In genomic region chr6:46927066-46927465, GRCh38 we compare ENCODE assay signal across 35 cellular contexts. TPM values are rescaled to one million over a fixed set of nuclear protein-coding genes. Genes with fewer than 3 reads are reported as not detected.
DNase-seq lines count a peak whose midpoint lies in the region; ATAC-seq, FAIRE-seq and TF ChIP-seq lines count a peak whose summit lies in the region.
"Had no signal": no experiment of that assay in that cellular context is flagged by ENCODE, and none has a peak within 500 bp of the region (broad histone marks: within the 10 kb centered on the region; RNA-seq: fewer than 3 reads in every experiment).

No MANE protein-coding gene starts in this region.

- no peaks in the 10 kb centered on the region for H3K9me2 ChIP-seq in SK-N-SH

- H3K4me2 ChIP-seq in SK-N-SH: peak overlapping the region; percentile 3; the same call in 1 of the 2 replicates
- H3K4me2 ChIP-seq in astrocyte (ENCODE audit: low read length): peak overlapping the region; percentile 35

- peaks cover 25% of the 10 kb centered on the region for H3K4me1 Mint-ChIP-seq in astrocyte (ENCODE audit: low read depth, unreplicated experiment)
- H3K4me1 Mint-ChIP-seq: activated naive CD8-positive, alpha-beta T cell treated with anti-CD3 and anti-CD28 coated beads for 36 hours; natural killer cell had no signal

- no peaks in the 10 kb centered on the region for H3K27me3 Mint-ChIP-seq in astrocyte (ENCODE audit: low read depth, unreplicated experiment)
- H3K27me3 Mint-ChIP-seq: effector memory CD8-positive, alpha-beta T cell; type B pancreatic cell had no signal

- no peaks in the 10 kb centered on the region for H3K36me3 ChIP-seq in SK-N-SH (replicated peaks in 1 of 2; ENCODE audit: control insufficient read depth in 1 of 2, insufficient read depth in 2 of 2, low read length in 1 of 2)
- no peaks in the 10 kb centered on the region for H3K36me3 ChIP-seq in astrocyte (ENCODE audit: insufficient read depth, low read length)
- no peaks in the 10 kb centered on the region for H3K36me3 ChIP-seq in upper lobe of right lung
- H3K36me3 ChIP-seq in right lobe of liver: no peaks in the 10 kb centered on the region
- H3K36me3 ChIP-seq: heart left ventricle had no signal

- H3K27ac Mint-ChIP-seq in astrocyte (ENCODE audit: unreplicated experiment): peak overlapping the region; percentile 85
- H3K27ac Mint-ChIP-seq: activated naive CD8-positive, alpha-beta T cell treated with anti-CD3 and anti-CD28 coated beads for 36 hours; effector memory CD8-positive, alpha-beta T cell; natural killer cell; stimulated activated naive B cell treated with anti-CD40 and anti-IgM and Interleukin-4, amounts not matched to agents 10 μg/mL and 1 μg/mL and 100 μg/mL, for 72 hours; type B pancreatic cell had no signal

- ATAC-seq in SK-N-SH treated with all-trans-retinoic acid at 6 μM for 48 hours (no peak), upper lobe of right lung (no peak), HG03432 (IDR thresholded peaks at IDR 0.05; ENCODE audit: unreplicated experiment) (no peak), right lobe of liver (no peak)
- ATAC-seq: effector memory CD8-positive, alpha-beta T cell; esophagus mucosa; foreskin keratinocyte; GM12878; HCT116; heart left ventricle; natural killer cell; stimulated activated naive B cell treated with anti-CD40 and anti-IgM and Interleukin-4, amounts not matched to agents 10 μg/mL and 1 μg/mL and 100 μg/mL, for 72 hours had no signal

- TF ChIP-seq EP300 in SK-N-SH (IDR thresholded peaks at IDR 0.05; ENCODE audit: borderline replicate concordance in 1 of 2, low read depth in 1 of 2, low read length in 1 of 2): no peak

- TF ChIP-seq RAD21 in SK-N-SH (IDR thresholded peaks at IDR 0.05; ENCODE audit: low read length): no peak

- no peak overlapping the region; a peak in 1 of 4 replicates for H3K27ac ChIP-seq in SK-N-SH (ENCODE audit: low read depth in 2 of 2, low read length in 1 of 2)
- peak overlapping the region; percentile 64 for H3K27ac ChIP-seq in astrocyte (ENCODE audit: low read depth, low read length)
- peak overlapping the region; percentile 90 for H3K27ac ChIP-seq in upper lobe of right lung
- no peak overlapping the region for H3K27ac ChIP-seq in right lobe of liver
- H3K27ac ChIP-seq: foreskin keratinocyte, psoas muscle had no signal

- H3K27me3 ChIP-seq in SK-N-SH (ENCODE audit: insufficient read depth): no peaks in the 10 kb centered on the region; the same call in 1 of the 2 replicates
- no peaks in the 10 kb centered on the region for H3K27me3 ChIP-seq in astrocyte (ENCODE audit: insufficient read depth, low read length)
- H3K27me3 ChIP-seq in upper lobe of right lung: no peaks in the 10 kb centered on the region
- no peaks in the 10 kb centered on the region for H3K27me3 ChIP-seq in right lobe of liver
- H3K27me3 ChIP-seq: foreskin keratinocyte, heart left ventricle had no signal

- POLR2A ChIA-PET in SK-N-SH (lab: Yijun Ruan, JAX): no interaction called here

- TF ChIP-seq CTCF in SK-N-SH (IDR thresholded peaks at IDR 0.05) (no peak), astrocyte (IDR thresholded peaks at IDR 0.05; ENCODE audit: insufficient read depth, low read depth, low read length) (no peak), upper lobe of right lung (IDR thresholded peaks at IDR 0.05) (no peak), right lobe of liver (IDR thresholded peaks at IDR 0.05) (no peak)

- no peaks in the 10 kb centered on the region for H3K9me3 ChIP-seq in SK-N-SH
- no peaks in the 10 kb centered on the region for H3K9me3 ChIP-seq in astrocyte (ENCODE audit: insufficient read depth, low read depth, low read length)
- H3K9me3 ChIP-seq in upper lobe of right lung: no peaks in the 10 kb centered on the region
- no peaks in the 10 kb centered on the region for H3K9me3 ChIP-seq in right lobe of liver
- H3K9me3 ChIP-seq: heart left ventricle, psoas muscle had no signal

- H3K4me1 ChIP-seq in SK-N-SH (ENCODE audit: control insufficient read depth in 1 of 2, insufficient read depth in 2 of 2, low read depth in 1 of 2, low read length in 1 of 2) (peaks cover 0 to 6% of the 10 kb centered on the region in 2 experiments; a peak in 1 of 4 replicates), astrocyte (ENCODE audit: insufficient read depth, low read length) (peaks cover 14% of the 10 kb centered on the region), upper lobe of right lung (peaks cover 49% of the 10 kb centered on the region), right lobe of liver (no peaks in the 10 kb centered on the region)
- H3K4me1 ChIP-seq: foreskin keratinocyte, psoas muscle had no signal

- H3K4me3 ChIP-seq in SK-N-SH (ENCODE audit: low read depth in 2 of 2, low read length in 1 of 2): no peak overlapping the region
- H3K4me3 ChIP-seq in astrocyte (ENCODE audit: insufficient read depth, low read depth, low read length): no peak overlapping the region
- H3K4me3 ChIP-seq in upper lobe of right lung: no peak overlapping the region
- no peak overlapping the region for H3K4me3 ChIP-seq in right lobe of liver
- H3K4me3 ChIP-seq: GM12878, heart left ventricle, psoas muscle had no signal

- H2AFZ ChIP-seq in SK-N-SH (ENCODE audit: low read depth): 0 out of 2 replicates have a peak overlapping the region, but pooled peaks have one; percentile 32
- H2AFZ ChIP-seq in astrocyte (ENCODE audit: low read depth, low read length): no peak overlapping the region

- CTCF ChIA-PET in SK-N-SH (lab: Yijun Ruan, JAX): interaction anchor here (1.4 kb wide), 1 partner anchor 71 kb away, joined by 4 read pairs; no protein-coding TSS in a partner anchor

- no peak for FAIRE-seq in astrocyte (lab: Jason Lieb, UNC)
- FAIRE-seq: GM12878, kidney had no signal

- intact Hi-C loops in upper lobe of right lung (cut with DNase I) (no loop called here), right lobe of liver (cut with DNase I) (no loop called here)

- H3F3A ChIP-seq in SK-N-SH (replicated peaks; ENCODE audit: insufficient read depth): peaks cover 11% of the 10 kb centered on the region

- H3K4me3 Mint-ChIP-seq in astrocyte (ENCODE audit: unreplicated experiment): no peak overlapping the region
- H3K4me3 Mint-ChIP-seq: activated naive CD8-positive, alpha-beta T cell treated with anti-CD3 and anti-CD28 coated beads for 36 hours; effector memory CD8-positive, alpha-beta T cell; natural killer cell; stimulated activated naive B cell treated with anti-CD40 and anti-IgM and Interleukin-4, amounts not matched to agents 10 μg/mL and 1 μg/mL and 100 μg/mL, for 72 hours; type B pancreatic cell had no signal

- H3K9ac ChIP-seq in SK-N-SH (no peak overlapping the region), astrocyte (ENCODE audit: low read length) (peak overlapping the region; percentile 31)

- peaks cover 2% of the 10 kb centered on the region for H3K36me3 Mint-ChIP-seq in astrocyte (ENCODE audit: low read depth, unreplicated experiment)
- H3K36me3 Mint-ChIP-seq: activated naive CD8-positive, alpha-beta T cell treated with anti-CD3 and anti-CD28 coated beads for 36 hours; natural killer cell; stimulated activated naive B cell treated with anti-CD40 and anti-IgM and Interleukin-4, amounts not matched to agents 10 μg/mL and 1 μg/mL and 100 μg/mL, for 72 hours; type B pancreatic cell had no signal

- no peak for TF ChIP-seq POLR2A in right lobe of liver (IDR thresholded peaks at IDR 0.05)

- H3K79me2 ChIP-seq in SK-N-SH (ENCODE audit: insufficient read depth): no peaks in the 10 kb centered on the region
- H3K79me2 ChIP-seq in astrocyte (ENCODE audit: insufficient read depth, low read length): no peaks in the 10 kb centered on the region

- DNase-seq in SK-N-SH: no peak
- peak; percentile 66 for DNase-seq in astrocyte (ENCODE audit: low read depth)
- DNase-seq in kidney tubule cell (ENCODE audit: low spot score): peak; percentile 39
- DNase-seq in upper lobe of right lung: no peak
- DNase-seq in GOT3 (lab: John Stamatoyannopoulos, UW): no peak
- no peak for DNase-seq in right lobe of liver
- DNase-seq: 8988T; activated CD4-positive, alpha-beta T cell treated with anti-CD3 and anti-CD28 coated beads for 48 hours; activated CD8-positive, alpha-beta memory T cell treated with anti-CD3 and anti-CD28 coated beads for 24 hours; activated naive CD8-positive, alpha-beta T cell treated with anti-CD3 and anti-CD28 coated beads for 36 hours; anterior cingulate cortex; central memory CD4-positive, alpha-beta T cell; effector memory CD8-positive, alpha-beta T cell; foreskin keratinocyte; heart left ventricle; Karpas-422; kidney; natural killer cell; NCI-H1436 treated with DMSO at 0.1 percent for 48 hours; NCI-H2081 treated with DMSO at 0.1 percent for 48 hours; NCI-H2227 treated with DMSO at 0.1 percent for 48 hours; NCI-H526 treated with DMSO at 0.1 percent for 48 hours; nucleus accumbens; psoas muscle; SHP77 treated with DMSO at 0.1 percent for 48 hours; stimulated activated naive B cell treated with anti-CD40 and anti-IgM and Interleukin-4, amounts not matched to agents 10 μg/mL and 1 μg/mL and 100 μg/mL, for 72 hours; SW 1271; T-helper 9 cell had no signal

- H4K20me1 ChIP-seq in SK-N-SH (ENCODE audit: insufficient read depth) (no peaks in the 10 kb centered on the region), astrocyte (ENCODE audit: insufficient read depth, low read length) (no peaks in the 10 kb centered on the region)

- WGBS in SK-N-SH (ENCODE audit: low lambda C conversion rate): 7% methylated on average over 5 of the region's 5 CpGs
- 44% methylated on average over 5 of the region's 5 CpGs for WGBS in right lobe of liver (ENCODE audit: insufficient coverage, low coverage, low lambda C conversion rate, missing lambda C conversion rate)

- H3K9me3 Mint-ChIP-seq in astrocyte (ENCODE audit: unreplicated experiment): peaks cover 4% of the 10 kb centered on the region
- H3K9me3 Mint-ChIP-seq: activated naive CD8-positive, alpha-beta T cell treated with anti-CD3 and anti-CD28 coated beads for 36 hours had no signal

TF ChIP-seq in SK-N-SH, 30 proteins besides CTCF, POLR2A, EP300 and RAD21 (continues in another document):
- TF ChIP-seq RXRA (IDR thresholded peaks at IDR 0.05; ENCODE audit: borderline replicate concordance, low read depth) (no peak), MAX (IDR thresholded peaks at IDR 0.05; ENCODE audit: low read depth) (no peak)

TF ChIP-seq in SK-N-SH treated with all-trans-retinoic acid at 6 μM for 48 hours, 23 proteins besides CTCF, POLR2A, EP300 and RAD21 (continues in another document):
- no peak for TF ChIP-seq ZNF8 (CRISPR knock-in tag; IDR thresholded peaks at IDR 0.05)
- TF ChIP-seq ARNTL (CRISPR knock-in tag; IDR thresholded peaks at IDR 0.05; ENCODE audit: borderline replicate concordance, low read depth): no peak
- no peak for TF ChIP-seq RARB (CRISPR knock-in tag; IDR thresholded peaks at IDR 0.05)
- no peak for TF ChIP-seq ISL1 (CRISPR knock-in tag; IDR thresholded peaks at IDR 0.05)
- no peak for TF ChIP-seq ZFP30 (CRISPR knock-in tag; IDR thresholded peaks at IDR 0.05)
- no peak for TF ChIP-seq PPARA (CRISPR knock-in tag; IDR thresholded peaks at IDR 0.05; ENCODE audit: borderline replicate concordance)
- no peak for TF ChIP-seq TOX (CRISPR knock-in tag; IDR thresholded peaks at IDR 0.05; ENCODE audit: borderline replicate concordance)
- no peak for TF ChIP-seq ZFP3 (CRISPR knock-in tag; IDR thresholded peaks at IDR 0.05)

RNA-seq across cellular contexts. Expression of gene ADGRF5, which starts 5.3 kb away (rescaled TPM):
- 0.02 and 0.06 TPM in 2 replicates for polyA plus RNA-seq in SK-N-SH (2012; rRNA removed)
- polyA plus RNA-seq in SK-N-SH (2012; cell fraction: cytosol; rRNA removed): 0.01 TPM in 2 replicates
- 0.04 and 0.05 TPM in 2 replicates for polyA plus RNA-seq in SK-N-SH (2012; cell fraction: nucleus; rRNA removed)
- total RNA-seq in astrocyte: 0.54 and 1.1 TPM in 2 replicates
- 283 TPM for total RNA-seq in upper lobe of right lung
- total RNA-seq in right lobe of liver: 10 to 100 TPM in 3 of 6 experiments, 1 to 10 TPM in 3; 6.5 to 14.6 (median 10.7) TPM
- total RNA-seq: activated naive CD8-positive, alpha-beta T cell treated with anti-CD3 and anti-CD28 coated beads for 36 hours; foreskin keratinocyte; mononuclear cell; natural killer cell had no signal
- polyA plus RNA-seq: foreskin keratinocyte had no signal

Comparison
In these comparisons a context has a peak if more than half of its experiments do, and no peak if none do; other contexts are left out.
1. DNase-seq: peak in astrocyte (single experiment) and kidney tubule cell (single experiment); none in SK-N-SH (single experiment), upper lobe of right lung (single experiment), GOT3 (single experiment) and right lobe of liver (0 of 3).
2. H3K27ac ChIP-seq: peak in astrocyte (single experiment) and upper lobe of right lung (single experiment); none in SK-N-SH (0 of 2) and right lobe of liver (0 of 3).
3. RNA of gene ADGRF5, which starts 5.3 kb away (total RNA-seq): 283 TPM in upper lobe of right lung (single experiment); 6.5 to 14.6 TPM in right lobe of liver and 0.54 to 1.1 TPM in astrocyte; every median in the first group is over 10 times any median in the second.